ENCODE assay signal across 1 cellular context in genomic region chr2:60551241-60552095, GRCh38.
TF ChIP-seq lines count a peak whose summit lies in the region.

No MANE protein-coding gene starts in this region.

TF ChIP-seq in HCT116, 20 proteins besides CTCF, POLR2A, EP300 and RAD21 (continued from another document):
- TF ChIP-seq, protein P1, sequence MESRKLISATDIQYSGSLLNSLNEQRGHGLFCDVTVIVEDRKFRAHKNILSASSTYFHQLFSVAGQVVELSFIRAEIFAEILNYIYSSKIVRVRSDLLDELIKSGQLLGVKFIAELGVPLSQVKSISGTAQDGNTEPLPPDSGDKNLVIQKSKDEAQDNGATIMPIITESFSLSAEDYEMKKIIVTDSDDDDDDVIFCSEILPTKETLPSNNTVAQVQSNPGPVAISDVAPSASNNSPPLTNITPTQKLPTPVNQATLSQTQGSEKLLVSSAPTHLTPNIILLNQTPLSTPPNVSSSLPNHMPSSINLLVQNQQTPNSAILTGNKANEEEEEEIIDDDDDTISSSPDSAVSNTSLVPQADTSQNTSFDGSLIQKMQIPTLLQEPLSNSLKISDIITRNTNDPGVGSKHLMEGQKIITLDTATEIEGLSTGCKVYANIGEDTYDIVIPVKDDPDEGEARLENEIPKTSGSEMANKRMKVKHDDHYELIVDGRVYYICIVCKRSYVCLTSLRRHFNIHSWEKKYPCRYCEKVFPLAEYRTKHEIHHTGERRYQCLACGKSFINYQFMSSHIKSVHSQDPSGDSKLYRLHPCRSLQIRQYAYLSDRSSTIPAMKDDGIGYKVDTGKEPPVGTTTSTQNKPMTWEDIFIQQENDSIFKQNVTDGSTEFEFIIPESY (IDR thresholded peaks at IDR 0.05; ENCODE audit: extremely low read depth, insufficient replicate concordance, low read length), result no peak
